Comparison of ENCODE assay signal across 13 cellular contexts in the genomic region with DNA sequence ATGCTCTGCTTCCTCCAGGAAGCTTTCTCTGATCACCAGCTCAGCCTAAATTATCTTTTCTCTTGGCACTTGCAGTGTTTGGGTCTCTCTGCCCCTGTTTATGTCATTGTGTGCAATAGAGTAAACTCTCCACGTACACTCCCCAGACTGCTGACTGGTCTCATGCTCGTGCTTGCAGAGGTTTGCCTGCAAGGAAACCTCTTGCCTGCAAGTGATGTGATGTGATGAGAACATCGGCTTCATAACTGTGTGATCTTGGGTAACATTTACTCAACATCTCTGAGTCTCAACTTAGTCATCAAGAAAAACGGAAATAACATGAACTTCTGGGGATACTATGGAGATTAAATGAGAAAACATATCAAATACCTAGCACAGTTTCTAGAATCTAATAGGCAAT.
DNase-seq lines count a peak whose midpoint lies in the region; ATAC-seq and TF ChIP-seq lines count a peak whose summit lies in the region.
"Had no signal": no experiment of that assay in that cellular context is flagged by ENCODE, and none has a peak within 500 bp of the region (broad histone marks: within the 10 kb centered on the region; RNA-seq: fewer than 3 reads in every experiment).

No MANE protein-coding gene starts in this region.

- peaks cover 3% of the 10 kb centered on the region in 2 experiments; a peak in 2 of 4 replicates for H3K4me1 ChIP-seq in SK-N-SH (ENCODE audit: control insufficient read depth in 1 of 2, insufficient read depth in 2 of 2, low read depth in 1 of 2, low read length in 1 of 2)
- H3K4me1 ChIP-seq in vagina: peaks cover 12% of the 10 kb centered on the region
- H3K4me1 ChIP-seq in OCI-LY7 (ENCODE audit: insufficient read depth, low read length, poor library complexity, severe bottlenecking): no peaks in the 10 kb centered on the region
- H3K4me1 ChIP-seq: upper lobe of left lung had no signal

- POLR2A ChIA-PET in SK-N-SH (lab: Yijun Ruan, JAX): no interaction called here
- POLR2A ChIA-PET in OCI-LY7 (lab: Charles Lee): no interaction called here

- 14% methylated on average over 4 of the region's 4 CpGs for WGBS in SK-N-SH (ENCODE audit: low lambda C conversion rate)

- no peaks in the 10 kb centered on the region for H3K9me2 ChIP-seq in SK-N-SH
- no peaks in the 10 kb centered on the region for H3K9me2 ChIP-seq in OCI-LY7 (ENCODE audit: insufficient read depth, low read length)

- DNase-seq in SK-N-SH: no peak
- peak; percentile 73 for DNase-seq in SIG-M5 (lab: John Stamatoyannopoulos, UW)
- peak; percentile 94 for DNase-seq in fibroblast of gingiva (ENCODE audit: low read depth)
- no peak for DNase-seq in vagina (ENCODE audit: extremely low spot score in 2 of 2)
- DNase-seq in OCI-LY7 (ENCODE audit: low spot score): no peak
- DNase-seq: 8988T, Kasumi-1, NCI-H524 treated with DMSO at 0.1 percent for 48 hours, upper lobe of left lung had no signal

- no peak for TF ChIP-seq RAD21 in SK-N-SH (IDR thresholded peaks at IDR 0.05; ENCODE audit: low read length)

- no peaks in the 10 kb centered on the region for H3K9me3 ChIP-seq in SK-N-SH
- no peaks in the 10 kb centered on the region for H3K9me3 ChIP-seq in vagina
- no peaks in the 10 kb centered on the region for H3K9me3 ChIP-seq in OCI-LY7 (ENCODE audit: low read length)
- H3K9me3 ChIP-seq: upper lobe of left lung had no signal

- H2AFZ ChIP-seq in SK-N-SH (ENCODE audit: low read depth) (no peak overlapping the region), OCI-LY7 (ENCODE audit: low read length) (no peak overlapping the region)

- CTCF ChIA-PET in SK-N-SH (lab: Yijun Ruan, JAX): interaction anchor here (1.3 kb wide), 2 partner anchors 8 to 10 kb away, joined by 4 to 9 read pairs; no protein-coding TSS in a partner anchor
- CTCF ChIA-PET in OCI-LY7 (lab: Charles Lee; ENCODE audit: unreplicated experiment): no interaction called here

- H3K4me2 ChIP-seq in SK-N-SH: peak overlapping the region; percentile 45; the same call in 1 of the 2 replicates
- no peak overlapping the region for H3K4me2 ChIP-seq in OCI-LY7 (ENCODE audit: low read length)

- no peak for TF ChIP-seq EP300 in SK-N-SH (IDR thresholded peaks at IDR 0.05; ENCODE audit: borderline replicate concordance in 1 of 2, low read depth in 1 of 2, low read length in 1 of 2)

- H3K9ac ChIP-seq in SK-N-SH: no peak overlapping the region

- H4K20me1 ChIP-seq in SK-N-SH (ENCODE audit: insufficient read depth) (no peaks in the 10 kb centered on the region), OCI-LY7 (ENCODE audit: insufficient read depth, low read length) (no peaks in the 10 kb centered on the region)

- H3K27me3 ChIP-seq in SK-N-SH (ENCODE audit: insufficient read depth) (peaks cover 17% of the 10 kb centered on the region; the same call in 1 of the 2 replicates), vagina (no peaks in the 10 kb centered on the region)
- H3K27me3 ChIP-seq: cardiac muscle cell, upper lobe of left lung had no signal

- intact Hi-C loops in vagina (cut with DNase I): no loop called here
- intact Hi-C loops in OCI-LY7 (cut with micrococcal nuclease; ENCODE audit: unreplicated experiment): no loop called here

- ATAC-seq in SK-N-SH treated with all-trans-retinoic acid at 6 μM for 48 hours (no peak; the same call in 1 of the 3 replicates), HG02840 (IDR thresholded peaks at IDR 0.05; ENCODE audit: low FRiP score, unreplicated experiment) (no peak), HG02981 (IDR thresholded peaks at IDR 0.05; ENCODE audit: unreplicated experiment) (no peak)

- H3K36me3 ChIP-seq in SK-N-SH (replicated peaks in 1 of 2; ENCODE audit: control insufficient read depth in 1 of 2, insufficient read depth in 2 of 2, low read length in 1 of 2) (no peaks in the 10 kb centered on the region), vagina (no peaks in the 10 kb centered on the region), OCI-LY7 (ENCODE audit: insufficient read depth, low read length) (no peaks in the 10 kb centered on the region)
- H3K36me3 ChIP-seq: cardiac muscle cell, upper lobe of left lung had no signal

- H3K79me2 ChIP-seq in SK-N-SH (ENCODE audit: insufficient read depth): no peaks in the 10 kb centered on the region
- no peaks in the 10 kb centered on the region for H3K79me2 ChIP-seq in OCI-LY7 (ENCODE audit: insufficient read depth, low read depth, low read length)

- H3F3A ChIP-seq in SK-N-SH (replicated peaks; ENCODE audit: insufficient read depth): no peaks in the 10 kb centered on the region

- no peak for TF ChIP-seq POLR2A in vagina (IDR thresholded peaks at IDR 0.05)

- H3K4me3 ChIP-seq in SK-N-SH (ENCODE audit: low read depth in 2 of 2, low read length in 1 of 2): no peak overlapping the region
- no peak overlapping the region for H3K4me3 ChIP-seq in vagina
- H3K4me3 ChIP-seq in OCI-LY7 (ENCODE audit: low read depth, low read length, poor library complexity, severe bottlenecking): no peak overlapping the region
- H3K4me3 ChIP-seq: cardiac muscle cell, upper lobe of left lung had no signal

- no TSS peak for BruUV-seq in OCI-LY7 (replicated peaks; lab: Mats Ljungman, UMichigan)

- H3K27ac ChIP-seq in SK-N-SH (ENCODE audit: low read depth in 2 of 2, low read length in 1 of 2): no peak overlapping the region
- peak overlapping the region; percentile 57 for H3K27ac ChIP-seq in vagina
- H3K27ac ChIP-seq in OCI-LY7 (ENCODE audit: low read depth, low read length, poor library complexity, severe bottlenecking): no peak overlapping the region
- H3K27ac ChIP-seq: cardiac muscle cell, upper lobe of left lung had no signal

- no peak for TF ChIP-seq CTCF in SK-N-SH (IDR thresholded peaks at IDR 0.05)
- no peak for TF ChIP-seq CTCF in vagina (IDR thresholded peaks at IDR 0.05)
- no peak for TF ChIP-seq CTCF in OCI-LY7 (conservative IDR thresholded peaks at IDR 0.05; ENCODE audit: low read length)

TF ChIP-seq in SK-N-SH, 30 proteins besides CTCF, POLR2A, EP300 and RAD21 (continues in another document):
- TF ChIP-seq, protein P1, sequence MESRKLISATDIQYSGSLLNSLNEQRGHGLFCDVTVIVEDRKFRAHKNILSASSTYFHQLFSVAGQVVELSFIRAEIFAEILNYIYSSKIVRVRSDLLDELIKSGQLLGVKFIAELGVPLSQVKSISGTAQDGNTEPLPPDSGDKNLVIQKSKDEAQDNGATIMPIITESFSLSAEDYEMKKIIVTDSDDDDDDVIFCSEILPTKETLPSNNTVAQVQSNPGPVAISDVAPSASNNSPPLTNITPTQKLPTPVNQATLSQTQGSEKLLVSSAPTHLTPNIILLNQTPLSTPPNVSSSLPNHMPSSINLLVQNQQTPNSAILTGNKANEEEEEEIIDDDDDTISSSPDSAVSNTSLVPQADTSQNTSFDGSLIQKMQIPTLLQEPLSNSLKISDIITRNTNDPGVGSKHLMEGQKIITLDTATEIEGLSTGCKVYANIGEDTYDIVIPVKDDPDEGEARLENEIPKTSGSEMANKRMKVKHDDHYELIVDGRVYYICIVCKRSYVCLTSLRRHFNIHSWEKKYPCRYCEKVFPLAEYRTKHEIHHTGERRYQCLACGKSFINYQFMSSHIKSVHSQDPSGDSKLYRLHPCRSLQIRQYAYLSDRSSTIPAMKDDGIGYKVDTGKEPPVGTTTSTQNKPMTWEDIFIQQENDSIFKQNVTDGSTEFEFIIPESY (IDR thresholded peaks at IDR 0.05; ENCODE audit: borderline replicate concordance, low read depth): no peak
- TF ChIP-seq, protein P2, sequence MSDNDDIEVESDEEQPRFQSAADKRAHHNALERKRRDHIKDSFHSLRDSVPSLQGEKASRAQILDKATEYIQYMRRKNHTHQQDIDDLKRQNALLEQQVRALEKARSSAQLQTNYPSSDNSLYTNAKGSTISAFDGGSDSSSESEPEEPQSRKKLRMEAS (IDR thresholded peaks at IDR 0.05; ENCODE audit: low read depth): no peak
- TF ChIP-seq RXRA (IDR thresholded peaks at IDR 0.05; ENCODE audit: borderline replicate concordance, low read depth): no peak
- no peak for TF ChIP-seq JUND (IDR thresholded peaks at IDR 0.05)
- TF ChIP-seq RFX5 (IDR thresholded peaks at IDR 0.05; ENCODE audit: low read length): no peak

TF ChIP-seq in SK-N-SH treated with all-trans-retinoic acid at 6 μM for 48 hours, 23 proteins besides CTCF, POLR2A, EP300 and RAD21 (continues in another document):
- TF ChIP-seq PPARA (CRISPR knock-in tag; IDR thresholded peaks at IDR 0.05; ENCODE audit: borderline replicate concordance) (no peak), ZNF70 (CRISPR knock-in tag; IDR thresholded peaks at IDR 0.05) (no peak)
- TF ChIP-seq, protein P3, sequence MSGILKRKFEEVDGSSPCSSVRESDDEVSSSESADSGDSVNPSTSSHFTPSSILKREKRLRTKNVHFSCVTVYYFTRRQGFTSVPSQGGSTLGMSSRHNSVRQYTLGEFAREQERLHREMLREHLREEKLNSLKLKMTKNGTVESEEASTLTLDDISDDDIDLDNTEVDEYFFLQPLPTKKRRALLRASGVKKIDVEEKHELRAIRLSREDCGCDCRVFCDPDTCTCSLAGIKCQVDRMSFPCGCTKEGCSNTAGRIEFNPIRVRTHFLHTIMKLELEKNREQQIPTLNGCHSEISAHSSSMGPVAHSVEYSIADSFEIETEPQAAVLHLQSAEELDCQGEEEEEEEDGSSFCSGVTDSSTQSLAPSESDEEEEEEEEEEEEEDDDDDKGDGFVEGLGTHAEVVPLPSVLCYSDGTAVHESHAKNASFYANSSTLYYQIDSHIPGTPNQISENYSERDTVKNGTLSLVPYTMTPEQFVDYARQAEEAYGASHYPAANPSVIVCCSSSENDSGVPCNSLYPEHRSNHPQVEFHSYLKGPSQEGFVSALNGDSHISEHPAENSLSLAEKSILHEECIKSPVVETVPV (CRISPR knock-in tag; IDR thresholded peaks at IDR 0.05): no peak
- TF ChIP-seq, protein P4, sequence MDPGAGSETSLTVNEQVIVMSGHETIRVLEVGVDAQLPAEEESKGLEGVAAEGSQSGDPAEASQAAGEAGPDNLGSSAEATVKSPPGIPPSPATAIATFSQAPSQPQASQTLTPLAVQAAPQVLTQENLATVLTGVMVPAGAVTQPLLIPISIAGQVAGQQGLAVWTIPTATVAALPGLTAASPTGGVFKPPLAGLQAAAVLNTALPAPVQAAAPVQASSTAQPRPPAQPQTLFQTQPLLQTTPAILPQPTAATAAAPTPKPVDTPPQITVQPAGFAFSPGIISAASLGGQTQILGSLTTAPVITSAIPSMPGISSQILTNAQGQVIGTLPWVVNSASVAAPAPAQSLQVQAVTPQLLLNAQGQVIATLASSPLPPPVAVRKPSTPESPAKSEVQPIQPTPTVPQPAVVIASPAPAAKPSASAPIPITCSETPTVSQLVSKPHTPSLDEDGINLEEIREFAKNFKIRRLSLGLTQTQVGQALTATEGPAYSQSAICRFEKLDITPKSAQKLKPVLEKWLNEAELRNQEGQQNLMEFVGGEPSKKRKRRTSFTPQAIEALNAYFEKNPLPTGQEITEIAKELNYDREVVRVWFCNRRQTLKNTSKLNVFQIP (CRISPR knock-in tag; IDR thresholded peaks at IDR 0.05; ENCODE audit: borderline replicate concordance, low read depth): no peak

Comparison
In these comparisons a context has a peak if more than half of its experiments do, and no peak if none do; other contexts are left out.
1. DNase-seq: peak in SIG-M5 (single experiment) and fibroblast of gingiva (single experiment); none in SK-N-SH (single experiment), vagina (0 of 2) and OCI-LY7 (single experiment).